Comparison of ENCODE assay signal across 8 cellular contexts in genomic region chr14:106039400-106039799, GRCh38.
DNase-seq lines count a peak whose midpoint lies in the region; ATAC-seq and TF ChIP-seq lines count a peak whose summit lies in the region.

No MANE protein-coding gene starts in this region.

- DNase-seq in GM06990 (ENCODE audit: extremely low read depth, insufficient read length) (no peak), Peyer's patch (peak in 2 of 3 donors; percentile 65 to 67), NCI-H1048 (lab: John Stamatoyannopoulos, UW) (no peak), NCI-H146 treated with DMSO at 0.1 percent for 48 hours (lab: John Stamatoyannopoulos, UW; ENCODE audit: unreplicated experiment) (no peak), middle frontal gyrus (ENCODE audit: extremely low spot score, low spot score) (no peak)
- DNase-seq in activated gamma-delta T cell treated with anti-CD3 and anti-CD28 coated beads, Interleukin-2, amount 50 U/mL, for 16 hours (ENCODE audit: low read depth), result peak; percentile 30
- peak; percentile 52 for DNase-seq in stimulated activated CD4-positive, alpha-beta T cell treated with anti-CD3 and anti-CD28 coated beads, Interleukin-2, amount 100 ng/mL, for 4 hours (ENCODE audit: low read depth)

- H3K4me3 ChIP-seq in GM06990 (replicated peaks; ENCODE audit: low read depth, low read length), result no peak overlapping the region
- H3K4me3 ChIP-seq in Peyer's patch, result no peak overlapping the region

- H3K9me3 ChIP-seq in Peyer's patch, result no peaks in the 10 kb centered on the region

- H3K27me3 ChIP-seq in GM06990 (replicated peaks; ENCODE audit: control insufficient read depth, insufficient read depth, low read length) (no peaks in the 10 kb centered on the region), Peyer's patch (no peaks in the 10 kb centered on the region)

- H3K4me1 ChIP-seq in Peyer's patch, result no peaks in the 10 kb centered on the region

- TF ChIP-seq POLR2A in Peyer's patch (IDR thresholded peaks at IDR 0.05), result no peak

- no peaks in the 10 kb centered on the region for H3K36me3 ChIP-seq in GM06990 (ENCODE audit: control insufficient read depth, insufficient read depth, low read length)
- H3K36me3 ChIP-seq in Peyer's patch, result no peaks in the 10 kb centered on the region

- TF ChIP-seq CTCF in GM06990 (IDR thresholded peaks at IDR 0.05; ENCODE audit: insufficient read depth, low read length, poor library complexity, severe bottlenecking), result peak; percentile 64
- peak in 4 of 6 experiments; percentile 7 to 32 (median 19) for TF ChIP-seq CTCF in Peyer's patch (IDR thresholded peaks at IDR 0.05)

- no peak overlapping the region for H3K27ac ChIP-seq in Peyer's patch

- ATAC-seq in HG03442 (IDR thresholded peaks at IDR 0.05; ENCODE audit: unreplicated experiment), result no peak

Comparison
In these comparisons a context has a peak if more than half of its experiments do, and no peak if none do; other contexts are left out.
1. DNase-seq: peak in Peyer's patch (2 of 3), activated gamma-delta T cell treated with anti-CD3 and anti-CD28 coated beads, Interleukin-2, amount 50 U/mL, for 16 hours (single experiment) and stimulated activated CD4-positive, alpha-beta T cell treated with anti-CD3 and anti-CD28 coated beads, Interleukin-2, amount 100 ng/mL, for 4 hours (single experiment); none in GM06990 (single experiment), NCI-H1048 (single experiment), NCI-H146 treated with DMSO at 0.1 percent for 48 hours (single experiment) and middle frontal gyrus (single experiment).